ENCODE assay signal across 1 cellular context in genomic region chr17:47949197-47949759, GRCh38.
TF ChIP-seq lines count a peak whose summit lies in the region.

No MANE protein-coding gene starts in this region.

TF ChIP-seq in HepG2, 621 proteins besides CTCF, POLR2A, EP300 and RAD21 (continued from another document and continues in another):
- TF ChIP-seq SAP130 (CRISPR knock-in tag; IDR thresholded peaks at IDR 0.05; ENCODE audit: low read depth) (peak; percentile 54; the same call in 1 of the 2 replicates), SP4 (CRISPR knock-in tag; IDR thresholded peaks at IDR 0.05) (peak; percentile 80), ZSCAN20 (CRISPR knock-in tag; IDR thresholded peaks at IDR 0.05; ENCODE audit: borderline replicate concordance) (no peak), SNRNP70 (IDR thresholded peaks at IDR 0.05; ENCODE audit: low read depth, low read length) (no peak), ZMYM4 (CRISPR knock-in tag; IDR thresholded peaks at IDR 0.05) (peak; percentile 77), ZGPAT (CRISPR knock-in tag; IDR thresholded peaks at IDR 0.05) (peak; percentile 65), SMAD9 (CRISPR knock-in tag; IDR thresholded peaks at IDR 0.05) (0 out of 2 replicates have a peak, but pooled peaks have one; percentile 62), SRSF1 (optimal IDR thresholded peaks at IDR 0.05; ENCODE audit: low read depth, low read length) (no peak), ZNF879 (CRISPR knock-in tag; IDR thresholded peaks at IDR 0.05) (no peak), SIX1 (CRISPR knock-in tag; IDR thresholded peaks at IDR 0.05; ENCODE audit: borderline replicate concordance) (no peak), ZNF777 (CRISPR knock-in tag; IDR thresholded peaks at IDR 0.05) (no peak), RBAK (CRISPR knock-in tag; IDR thresholded peaks at IDR 0.05) (no peak), RFX3 (CRISPR knock-in tag; IDR thresholded peaks at IDR 0.05) (no peak), GABPB1 (CRISPR knock-in tag; IDR thresholded peaks at IDR 0.05) (peak; percentile 67), MAF1 (CRISPR knock-in tag; IDR thresholded peaks at IDR 0.05; ENCODE audit: borderline replicate concordance) (no peak), RERE (CRISPR knock-in tag; IDR thresholded peaks at IDR 0.05; ENCODE audit: low read depth) (no peak), ZNF30 (CRISPR knock-in tag; IDR thresholded peaks at IDR 0.05) (no peak), ZNF672 (CRISPR knock-in tag; IDR thresholded peaks at IDR 0.05) (no peak), SCMH1 (CRISPR knock-in tag; IDR thresholded peaks at IDR 0.05; ENCODE audit: borderline replicate concordance) (no peak), ZNF792 (CRISPR knock-in tag; IDR thresholded peaks at IDR 0.05) (no peak), HOMEZ (CRISPR knock-in tag; IDR thresholded peaks at IDR 0.05; ENCODE audit: low read depth) (no peak), ZNF326 (CRISPR knock-in tag; IDR thresholded peaks at IDR 0.05; ENCODE audit: borderline replicate concordance) (no peak), SMAD3 (CRISPR knock-in tag; IDR thresholded peaks at IDR 0.05) (0 out of 2 replicates have a peak, but pooled peaks have one; percentile 17), AGO1 (IDR thresholded peaks at IDR 0.05; ENCODE audit: low read depth, low read length, poor library complexity, severe bottlenecking) (peak; percentile 43), DNMT1 (CRISPR knock-in tag; IDR thresholded peaks at IDR 0.05) (no peak), LCORL (IDR thresholded peaks at IDR 0.05) (peak; percentile 17; the same call in 1 of the 2 replicates), LCORL (CRISPR knock-in tag; IDR thresholded peaks at IDR 0.05) (peak; percentile 69; the same call in 1 of the 2 replicates), ADNP (CRISPR knock-in tag; IDR thresholded peaks at IDR 0.05) (no peak), ZNF224 (CRISPR knock-in tag; IDR thresholded peaks at IDR 0.05) (no peak), NR0B2 (CRISPR knock-in tag; IDR thresholded peaks at IDR 0.05) (no peak), MAFK (conservative IDR thresholded peaks at IDR 0.05 in 1 of 2, IDR thresholded peaks at IDR 0.05 in 1 of 2; ENCODE audit: low read length in 2 of 2) (no peak), ZNF205 (CRISPR knock-in tag; IDR thresholded peaks at IDR 0.05) (peak; percentile 10; the same call in 1 of the 2 replicates), SMARCC2 (IDR thresholded peaks at IDR 0.05) (no peak), ZFY (CRISPR knock-in tag; IDR thresholded peaks at IDR 0.05) (peak; percentile 43; the same call in 1 of the 2 replicates), SAFB2 (CRISPR knock-in tag; IDR thresholded peaks at IDR 0.05; ENCODE audit: borderline replicate concordance, low read depth) (no peak; the same call in 1 of the 2 replicates), ZNF850 (CRISPR knock-in tag; conservative IDR thresholded peaks at IDR 0.05) (no peak), ONECUT2 (CRISPR knock-in tag; IDR thresholded peaks at IDR 0.05) (peak; percentile 83; the same call in 1 of the 2 replicates), CREB1 (IDR thresholded peaks at IDR 0.05) (no peak), CREB1 (CRISPR knock-in tag; IDR thresholded peaks at IDR 0.05) (no peak; the same call in 1 of the 2 replicates), FOXO1 (CRISPR knock-in tag; IDR thresholded peaks at IDR 0.05) (no peak), STAT5B (CRISPR knock-in tag; IDR thresholded peaks at IDR 0.05) (no peak), RORA (CRISPR knock-in tag; IDR thresholded peaks at IDR 0.05) (no peak), ZNF749 (CRISPR knock-in tag; IDR thresholded peaks at IDR 0.05; ENCODE audit: borderline replicate concordance) (no peak), PAX8 (CRISPR knock-in tag; IDR thresholded peaks at IDR 0.05; ENCODE audit: borderline replicate concordance) (no peak)
- TF ChIP-seq, protein P1, sequence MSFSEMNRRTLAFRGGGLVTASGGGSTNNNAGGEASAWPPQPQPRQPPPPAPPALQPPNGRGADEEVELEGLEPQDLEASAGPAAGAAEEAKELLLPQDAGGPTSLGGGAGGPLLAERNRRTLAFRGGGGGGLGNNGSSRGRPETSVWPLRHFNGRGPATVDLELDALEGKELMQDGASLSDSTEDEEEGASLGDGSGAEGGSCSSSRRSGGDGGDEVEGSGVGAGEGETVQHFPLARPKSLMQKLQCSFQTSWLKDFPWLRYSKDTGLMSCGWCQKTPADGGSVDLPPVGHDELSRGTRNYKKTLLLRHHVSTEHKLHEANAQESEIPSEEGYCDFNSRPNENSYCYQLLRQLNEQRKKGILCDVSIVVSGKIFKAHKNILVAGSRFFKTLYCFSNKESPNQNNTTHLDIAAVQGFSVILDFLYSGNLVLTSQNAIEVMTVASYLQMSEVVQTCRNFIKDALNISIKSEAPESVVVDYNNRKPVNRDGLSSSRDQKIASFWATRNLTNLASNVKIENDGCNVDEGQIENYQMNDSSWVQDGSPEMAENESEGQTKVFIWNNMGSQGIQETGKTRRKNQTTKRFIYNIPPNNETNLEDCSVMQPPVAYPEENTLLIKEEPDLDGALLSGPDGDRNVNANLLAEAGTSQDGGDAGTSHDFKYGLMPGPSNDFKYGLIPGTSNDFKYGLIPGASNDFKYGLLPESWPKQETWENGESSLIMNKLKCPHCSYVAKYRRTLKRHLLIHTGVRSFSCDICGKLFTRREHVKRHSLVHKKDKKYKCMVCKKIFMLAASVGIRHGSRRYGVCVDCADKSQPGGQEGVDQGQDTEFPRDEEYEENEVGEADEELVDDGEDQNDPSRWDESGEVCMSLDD (CRISPR knock-in tag; IDR thresholded peaks at IDR 0.05; ENCODE audit: borderline replicate concordance), result no peak
- TF ChIP-seq, protein P2, sequence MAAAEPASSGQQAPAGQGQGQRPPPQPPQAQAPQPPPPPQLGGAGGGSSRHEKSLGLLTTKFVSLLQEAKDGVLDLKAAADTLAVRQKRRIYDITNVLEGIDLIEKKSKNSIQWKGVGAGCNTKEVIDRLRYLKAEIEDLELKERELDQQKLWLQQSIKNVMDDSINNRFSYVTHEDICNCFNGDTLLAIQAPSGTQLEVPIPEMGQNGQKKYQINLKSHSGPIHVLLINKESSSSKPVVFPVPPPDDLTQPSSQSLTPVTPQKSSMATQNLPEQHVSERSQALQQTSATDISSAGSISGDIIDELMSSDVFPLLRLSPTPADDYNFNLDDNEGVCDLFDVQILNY (CRISPR knock-in tag; conservative IDR thresholded peaks at IDR 0.05), result no peak
- TF ChIP-seq, protein P3, sequence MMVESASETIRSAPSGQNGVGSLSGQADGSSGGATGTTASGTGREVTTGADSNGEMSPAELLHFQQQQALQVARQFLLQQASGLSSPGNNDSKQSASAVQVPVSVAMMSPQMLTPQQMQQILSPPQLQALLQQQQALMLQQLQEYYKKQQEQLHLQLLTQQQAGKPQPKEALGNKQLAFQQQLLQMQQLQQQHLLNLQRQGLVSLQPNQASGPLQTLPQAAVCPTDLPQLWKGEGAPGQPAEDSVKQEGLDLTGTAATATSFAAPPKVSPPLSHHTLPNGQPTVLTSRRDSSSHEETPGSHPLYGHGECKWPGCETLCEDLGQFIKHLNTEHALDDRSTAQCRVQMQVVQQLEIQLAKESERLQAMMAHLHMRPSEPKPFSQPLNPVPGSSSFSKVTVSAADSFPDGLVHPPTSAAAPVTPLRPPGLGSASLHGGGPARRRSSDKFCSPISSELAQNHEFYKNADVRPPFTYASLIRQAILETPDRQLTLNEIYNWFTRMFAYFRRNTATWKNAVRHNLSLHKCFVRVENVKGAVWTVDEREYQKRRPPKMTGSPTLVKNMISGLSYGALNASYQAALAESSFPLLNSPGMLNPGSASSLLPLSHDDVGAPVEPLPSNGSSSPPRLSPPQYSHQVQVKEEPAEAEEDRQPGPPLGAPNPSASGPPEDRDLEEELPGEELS (CRISPR knock-in tag; IDR thresholded peaks at IDR 0.05), result no peak; the same call in 1 of the 2 replicates
- TF ChIP-seq, protein P4, sequence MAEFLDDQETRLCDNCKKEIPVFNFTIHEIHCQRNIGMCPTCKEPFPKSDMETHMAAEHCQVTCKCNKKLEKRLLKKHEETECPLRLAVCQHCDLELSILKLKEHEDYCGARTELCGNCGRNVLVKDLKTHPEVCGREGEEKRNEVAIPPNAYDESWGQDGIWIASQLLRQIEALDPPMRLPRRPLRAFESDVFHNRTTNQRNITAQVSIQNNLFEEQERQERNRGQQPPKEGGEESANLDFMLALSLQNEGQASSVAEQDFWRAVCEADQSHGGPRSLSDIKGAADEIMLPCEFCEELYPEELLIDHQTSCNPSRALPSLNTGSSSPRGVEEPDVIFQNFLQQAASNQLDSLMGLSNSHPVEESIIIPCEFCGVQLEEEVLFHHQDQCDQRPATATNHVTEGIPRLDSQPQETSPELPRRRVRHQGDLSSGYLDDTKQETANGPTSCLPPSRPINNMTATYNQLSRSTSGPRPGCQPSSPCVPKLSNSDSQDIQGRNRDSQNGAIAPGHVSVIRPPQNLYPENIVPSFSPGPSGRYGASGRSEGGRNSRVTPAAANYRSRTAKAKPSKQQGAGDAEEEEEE (CRISPR knock-in tag; IDR thresholded peaks at IDR 0.05; ENCODE audit: borderline replicate concordance), result no peak
- TF ChIP-seq, protein P5, sequence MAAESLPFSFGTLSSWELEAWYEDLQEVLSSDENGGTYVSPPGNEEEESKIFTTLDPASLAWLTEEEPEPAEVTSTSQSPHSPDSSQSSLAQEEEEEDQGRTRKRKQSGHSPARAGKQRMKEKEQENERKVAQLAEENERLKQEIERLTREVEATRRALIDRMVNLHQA (CRISPR knock-in tag; IDR thresholded peaks at IDR 0.05), result no peak
